In the genomic region with DNA sequence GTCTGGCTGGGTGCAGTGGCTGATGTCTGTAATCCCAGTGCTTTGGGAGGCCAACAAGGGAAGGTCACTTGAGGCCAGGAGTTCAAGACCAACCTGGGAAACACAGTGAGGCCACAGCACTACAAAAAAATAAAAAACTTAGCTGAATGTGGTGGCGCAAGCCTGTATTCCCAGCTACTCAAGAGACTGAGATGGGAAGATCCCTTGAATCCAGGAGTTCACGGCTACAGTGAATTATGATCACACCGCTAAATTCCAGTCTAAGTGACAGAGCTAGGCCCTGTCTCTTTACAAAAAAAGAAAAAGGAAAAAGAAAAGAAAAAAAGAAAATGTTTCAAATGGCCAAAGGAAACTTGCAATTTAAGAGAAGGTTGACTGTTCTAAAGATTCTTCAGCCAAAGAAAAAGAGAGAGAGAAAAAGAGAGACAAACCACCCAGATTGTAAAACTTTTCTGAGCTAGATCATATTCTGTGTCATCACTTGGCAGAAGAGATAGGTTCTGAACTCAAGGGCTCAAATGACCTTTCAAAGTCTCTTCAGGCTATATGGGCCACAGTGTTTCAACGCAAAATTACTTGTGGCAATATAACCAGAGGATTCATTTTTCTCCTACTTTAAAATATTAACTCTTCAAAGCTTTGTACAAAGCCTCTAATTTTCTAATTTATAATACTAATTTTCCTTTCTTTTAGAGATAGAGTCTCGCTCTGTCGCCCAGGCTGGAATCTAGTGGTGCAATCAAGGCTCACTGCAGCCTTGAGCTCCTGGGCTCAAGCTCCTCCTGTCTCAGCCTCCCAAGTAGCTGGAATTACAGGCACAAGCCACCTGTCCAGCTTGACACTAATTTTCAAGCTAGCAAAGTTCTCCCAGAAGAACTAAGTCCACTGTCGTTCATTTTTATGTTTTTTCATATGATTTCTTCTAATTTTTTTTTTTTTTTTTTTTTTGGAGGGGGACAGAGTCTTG, we compare ENCODE assay signal across 12 cellular contexts. TPM values are rescaled to one million over a fixed set of nuclear protein-coding genes. Genes with fewer than 3 reads are reported as not detected.
A peak's percentile ranks its signal among the peaks of the same experiment; 100 is the strongest.
DNase-seq lines count a peak whose midpoint lies in the region; ATAC-seq and TF ChIP-seq lines count a peak whose summit lies in the region.
"Had no signal": no experiment of that assay in that cellular context is flagged by ENCODE, and none has a peak within 500 bp of the region (broad histone marks: within the 10 kb centered on the region; RNA-seq: fewer than 3 reads in every experiment).

No MANE protein-coding gene starts in this region.

- no peak overlapping the region for H2BK15ac ChIP-seq in neuronal stem cell (ENCODE audit: low read length)

- H2AK5ac ChIP-seq in neuronal stem cell (ENCODE audit: low read depth, low read length), result no peak overlapping the region

- no peak overlapping the region for H3K4me2 ChIP-seq in neuronal stem cell (ENCODE audit: insufficient read depth, low read length, poor library complexity, severe bottlenecking)

- H3K9me3 ChIP-seq in gastrocnemius medialis, result no peaks in the 10 kb centered on the region
- peaks cover 0 to 7% of the 10 kb centered on the region in 2 donors for H3K9me3 ChIP-seq in neuronal stem cell (replicated peaks in 1 of 2; ENCODE audit: control insufficient read depth in 2 of 2, insufficient read depth in 1 of 2, low read depth in 1 of 2, low read length in 2 of 2)

- no peak overlapping the region for H2AFZ ChIP-seq in neuronal stem cell (ENCODE audit: low read length)

- no peak for DNase-seq in activated naive CD4-positive, alpha-beta T cell (lab: John Stamatoyannopoulos, UW)
- peak; percentile 45 for DNase-seq in LHCN-M2 (ENCODE audit: low read depth)
- peak; percentile 76 for DNase-seq in fibroblast of mammary gland (ENCODE audit: low read depth)
- DNase-seq in gastrocnemius medialis, result no peak
- DNase-seq in substantia nigra (lab: John Stamatoyannopoulos, UW), result no peak
- no peak for DNase-seq in neuronal stem cell (ENCODE audit: low spot score)
- no peak for DNase-seq in GM20000 (ENCODE audit: low spot score)
- DNase-seq: stimulated activated CD4-positive, alpha-beta T cell treated with anti-CD3 and anti-CD28 coated beads, Interleukin-4, amount 100 ng/mL, for 1 hour; stimulated activated naive CD4-positive, alpha-beta T cell had no signal

- no peak overlapping the region for H2BK120ac ChIP-seq in neuronal stem cell (ENCODE audit: low read depth, low read length)

- in situ Hi-C loops in gastrocnemius medialis (cut with MboI; ENCODE audit: low sequenced_read_pairs in 4 of 4), result no loop called here

- intact Hi-C loops in gastrocnemius medialis (cut with DNase I; ENCODE audit: low total_unique reads), result no loop called here

- H3K27ac Mint-ChIP-seq in activated naive CD4-positive, alpha-beta T cell treated with anti-CD3 and anti-CD28 coated beads, Interleukin-2, amount 50 U/mL, for 24 hours, result peak overlapping the region; percentile 92
- H3K27ac Mint-ChIP-seq: WTC11 had no signal

- H3K14ac ChIP-seq in neuronal stem cell (ENCODE audit: low read length), result no peak overlapping the region

- ATAC-seq in gastrocnemius medialis, result peak; percentile 73 to 92
- ATAC-seq: WTC11 had no signal

- no peak for TF ChIP-seq POLR2A in gastrocnemius medialis (IDR thresholded peaks at IDR 0.05)

- no CpG with 5 or more reads among the region's 7 CpGs for WGBS in neuronal stem cell (ENCODE audit: extremely low coverage in 2 of 2, insufficient read length in 2 of 2, insufficient replicate concordance in 1 of 2), 2 donors

- no peak overlapping the region for H2BK5ac ChIP-seq in neuronal stem cell (ENCODE audit: low read length)

- no peak overlapping the region for H4K91ac ChIP-seq in neuronal stem cell (ENCODE audit: low read depth, low read length, poor library complexity)

- H3K9me3 Mint-ChIP-seq in activated naive CD4-positive, alpha-beta T cell treated with anti-CD3 and anti-CD28 coated beads, Interleukin-2, amount 50 U/mL, for 24 hours, result no peaks in the 10 kb centered on the region

- peak overlapping the region; percentile 11 for H3K4me3 Mint-ChIP-seq in activated naive CD4-positive, alpha-beta T cell treated with anti-CD3 and anti-CD28 coated beads, Interleukin-2, amount 50 U/mL, for 24 hours
- H3K4me3 Mint-ChIP-seq: WTC11 had no signal

- H3K4me1 ChIP-seq in gastrocnemius medialis (peaks cover 27 to 28% of the 10 kb centered on the region in 2 donors), neuronal stem cell (ENCODE audit: control insufficient read depth in 2 of 2, insufficient read depth in 1 of 2, low read depth in 1 of 2, low read length in 2 of 2) (no peaks in the 10 kb centered on the region)

- no peaks in the 10 kb centered on the region for H3K27me3 Mint-ChIP-seq in activated naive CD4-positive, alpha-beta T cell treated with anti-CD3 and anti-CD28 coated beads, Interleukin-2, amount 50 U/mL, for 24 hours

- H3K23ac ChIP-seq in neuronal stem cell (ENCODE audit: low read depth, low read length, poor library complexity), result no peak overlapping the region

- TF ChIP-seq CTCF in fibroblast of mammary gland (conservative IDR thresholded peaks at IDR 0.05; ENCODE audit: control insufficient read depth, insufficient read depth, low read depth, low read length) (no peak), gastrocnemius medialis (IDR thresholded peaks at IDR 0.05 in 4 of 5, conservative IDR thresholded peaks at IDR 0.05 in 1 of 5) (no peak), GM20000 (IDR thresholded peaks at IDR 0.05; ENCODE audit: extremely low read depth, missing control alignments) (no peak)

- H3K9ac ChIP-seq in neuronal stem cell (ENCODE audit: low read depth, low read length, poor library complexity), result no peak overlapping the region

- H3K4ac ChIP-seq in neuronal stem cell (ENCODE audit: low read length), result no peak overlapping the region

- H3K79me1 ChIP-seq in neuronal stem cell (ENCODE audit: low read depth, low read length), result peaks cover 4% of the 10 kb centered on the region

- H3K27ac ChIP-seq in gastrocnemius medialis, result peak overlapping the region; percentile 36 to 46 (median 42)
- no peak overlapping the region for H3K27ac ChIP-seq in substantia nigra (ENCODE audit: low read depth, low read length, poor library complexity, severe bottlenecking)
- H3K27ac ChIP-seq in neuronal stem cell (replicated peaks; ENCODE audit: low read length), result no peak overlapping the region

- H3K27me3 ChIP-seq in gastrocnemius medialis (no peaks in the 10 kb centered on the region), neuronal stem cell (ENCODE audit: control insufficient read depth in 3 of 3, insufficient read depth in 3 of 3, low read depth in 1 of 3, low read length in 3 of 3) (no peaks in the 10 kb centered on the region)

- H3K36me3 Mint-ChIP-seq in activated naive CD4-positive, alpha-beta T cell treated with anti-CD3 and anti-CD28 coated beads, Interleukin-2, amount 50 U/mL, for 24 hours, result peaks cover 2% of the 10 kb centered on the region

- H3K18ac ChIP-seq in neuronal stem cell (ENCODE audit: low read length), result no peak overlapping the region

- no peak overlapping the region for H2BK12ac ChIP-seq in neuronal stem cell (ENCODE audit: low read length)

- peaks cover 71% of the 10 kb centered on the region for H3K4me1 Mint-ChIP-seq in activated naive CD4-positive, alpha-beta T cell treated with anti-CD3 and anti-CD28 coated beads, Interleukin-2, amount 50 U/mL, for 24 hours

- H3K36me3 ChIP-seq in gastrocnemius medialis, result no peaks in the 10 kb centered on the region
- H3K36me3 ChIP-seq in neuronal stem cell (replicated peaks in 1 of 2; ENCODE audit: control insufficient read depth in 2 of 2, insufficient read depth in 2 of 2, low read length in 2 of 2), result peaks cover 3 to 27% of the 10 kb centered on the region in 2 donors

- H3K4me3 ChIP-seq in fibroblast of mammary gland (ENCODE audit: control insufficient read depth, low read depth, low read length), result no peak overlapping the region
- H3K4me3 ChIP-seq in gastrocnemius medialis, result no peak overlapping the region
- no peak overlapping the region for H3K4me3 ChIP-seq in neuronal stem cell (ENCODE audit: low read length in 2 of 2)
- H3K4me3 ChIP-seq: lung had no signal

- no peak overlapping the region for H4K8ac ChIP-seq in neuronal stem cell (ENCODE audit: low read depth, low read length)

RNA-seq across cellular contexts. Expression of a gene that starts 20.5 kb away (rescaled TPM):
- total RNA-seq in LHCN-M2 (2014; rRNA removed) (13.0 and 19.1 TPM in 2 replicates), gastrocnemius medialis (10 to 100 TPM; 11.5 to 18.8 (median 16.5) TPM)
- 4.1 TPM for polyA plus RNA-seq in LHCN-M2 (2012)
- 32.4 TPM for polyA plus RNA-seq in neuronal stem cell (2013, experiment 1 of 2)
- polyA plus RNA-seq in neuronal stem cell (2013, experiment 2 of 2), result 34.6 TPM

RNA-seq across cellular contexts. Expression of a gene that starts 20.9 kb away (rescaled TPM):
- total RNA-seq in LHCN-M2 (2014; rRNA removed), result 14.5 and 18.2 TPM in 2 replicates
- polyA plus RNA-seq in LHCN-M2 (2012), result 14.7 TPM
- total RNA-seq in gastrocnemius medialis, result 10 to 100 TPM; 14.5 to 21.9 (median 17.7) TPM
- polyA plus RNA-seq in neuronal stem cell (2013, experiment 1 of 2), result 61.2 TPM
- 63.6 TPM for polyA plus RNA-seq in neuronal stem cell (2013, experiment 2 of 2)

RNA-seq across cellular contexts. Expression of a gene that starts 59.8 kb away (rescaled TPM):
- total RNA-seq in LHCN-M2 (2014; rRNA removed) (21.8 and 22.4 TPM in 2 replicates), gastrocnemius medialis (10 to 100 TPM; 24.4 to 47.6 (median 29.2) TPM)
- polyA plus RNA-seq in LHCN-M2 (2012), result 30.1 TPM
- polyA plus RNA-seq in neuronal stem cell (2013, experiment 1 of 2), result 35.1 TPM
- polyA plus RNA-seq in neuronal stem cell (2013, experiment 2 of 2), result 32.3 TPM

Comparison
In these comparisons a context has a peak if more than half of its experiments do, and no peak if none do; other contexts are left out.
1. DNase-seq: peak in LHCN-M2 (single experiment) and fibroblast of mammary gland (single experiment); none in activated naive CD4-positive, alpha-beta T cell (0 of 4), gastrocnemius medialis (0 of 2), substantia nigra (0 of 49), neuronal stem cell (single experiment) and GM20000 (single experiment).
2. H3K27ac ChIP-seq: peak in gastrocnemius medialis (4 of 4); none in substantia nigra (single experiment) and neuronal stem cell (single experiment).